In genomic region chr6:4860387-4860786, GRCh38 we compare ENCODE assay signal across 30 cellular contexts.
"Had no signal": no experiment of that assay in that cellular context is flagged by ENCODE, and none has a peak within 500 bp of the region (broad histone marks: within the 10 kb centered on the region; RNA-seq: fewer than 3 reads in every experiment).

No MANE protein-coding gene starts in this region.

- H3K4me3 ChIP-seq: ovary, psoas muscle, right lobe of liver, sigmoid colon, stomach, thoracic aorta, thyroid gland, transverse colon, upper lobe of left lung, vagina had no signal

- H3K27me3 Mint-ChIP-seq: naive thymus-derived CD8-positive, alpha-beta T cell; natural killer cell treated with Interleukin-12 subunit alpha and Interleukin-12 subunit beta and Interleukin-15 and Interleukin-18, amount 100 ng/mL, for 72 hours; progenitor cell of endocrine pancreas; stimulated activated naive B cell treated with anti-CD40 and anti-IgM and Interleukin-4, amounts not matched to agents 10 μg/mL and 1 μg/mL and 100 μg/mL, for 72 hours; stimulated activated naive CD8-positive, alpha-beta T cell treated with anti-CD3 and anti-CD28 coated beads, Interleukin-15, Interleukin-2, amounts not matched to agents 100 ng/mL and 50 ng/mL, for 24 hours had no signal

- H2AFZ ChIP-seq: parathyroid adenoma had no signal

- H3K36me3 Mint-ChIP-seq: stimulated activated effector memory CD8-positive, alpha-beta T cell treated with anti-CD3 and anti-CD28 coated beads, Interleukin-12 subunit alpha, Interleukin-12 subunit beta, amount 100 ng/mL, for 72 hours had no signal

- H3K9ac ChIP-seq: parathyroid adenoma had no signal

- H3K9me3 Mint-ChIP-seq: natural killer cell treated with Interleukin-12 subunit alpha and Interleukin-12 subunit beta and Interleukin-15 and Interleukin-18, amount 100 ng/mL, for 72 hours had no signal

- DNase-seq: naive thymus-derived CD8-positive, alpha-beta T cell; nephron progenitor cell; nucleus accumbens; ovary; posterior cingulate gyrus; psoas muscle; right cardiac atrium; right lobe of liver; sigmoid colon; small intestine; stimulated activated CD4-positive, alpha-beta T cell treated with anti-CD3 and anti-CD28 coated beads, Interleukin-15, amount 100 ng/mL, for 24 hours; stimulated activated CD4-positive, alpha-beta T cell treated with anti-CD3 and anti-CD28 coated beads, Interleukin-2, amount 100 ng/mL, for 24 hours; stimulated activated CD4-positive, alpha-beta T cell treated with anti-CD3 and anti-CD28 coated beads, Interleukin-2, amount 100 ng/mL, for 48 hours; stimulated activated CD4-positive, alpha-beta T cell treated with anti-CD3 and anti-CD28 coated beads, Interleukin-4, amount 100 ng/mL, for 24 hours; stimulated activated naive B cell treated with anti-CD40 and anti-IgM and Interleukin-4, amounts not matched to agents 10 μg/mL and 1 μg/mL and 100 μg/mL, for 72 hours; stimulated activated naive CD4-positive, alpha-beta T cell treated with Interleukin-2 at 50 U/mL for 16 hours; stomach; thyroid gland; transverse colon; upper lobe of left lung had no signal

- H3K27me3 ChIP-seq: neutrophil, ovary, right lobe of liver, sigmoid colon, stomach, thyroid gland, transverse colon, upper lobe of left lung, vagina had no signal

- FAIRE-seq: small intestine, urothelium cell line had no signal

- H3K27ac ChIP-seq: neutrophil, ovary, parathyroid adenoma, psoas muscle, right lobe of liver, sigmoid colon, stomach, thoracic aorta, thyroid gland, transverse colon, upper lobe of left lung, vagina had no signal

- H3K36me3 ChIP-seq: neutrophil, ovary, right lobe of liver, sigmoid colon, stomach, thoracic aorta, thyroid gland, transverse colon, upper lobe of left lung, vagina had no signal

- ATAC-seq: naive thymus-derived CD8-positive, alpha-beta T cell; natural killer cell treated with Interleukin-12 subunit alpha and Interleukin-12 subunit beta and Interleukin-15 and Interleukin-18, amount 100 ng/mL, for 72 hours; psoas muscle; right cardiac atrium; right lobe of liver; stimulated activated effector memory CD8-positive, alpha-beta T cell treated with anti-CD3 and anti-CD28 coated beads, Interleukin-12 subunit alpha, Interleukin-12 subunit beta, amount 100 ng/mL, for 72 hours; stimulated activated naive B cell treated with anti-CD40 and anti-IgM and Interleukin-4, amounts not matched to agents 10 μg/mL and 1 μg/mL and 100 μg/mL, for 72 hours had no signal

- H3K9me3 ChIP-seq: neutrophil, ovary, right lobe of liver, thoracic aorta, thyroid gland, transverse colon had no signal

- H3K27ac Mint-ChIP-seq: natural killer cell treated with Interleukin-12 subunit alpha and Interleukin-12 subunit beta and Interleukin-15 and Interleukin-18, amount 100 ng/mL, for 72 hours; nephron progenitor cell; progenitor cell of endocrine pancreas; stimulated activated effector memory CD8-positive, alpha-beta T cell treated with anti-CD3 and anti-CD28 coated beads, Interleukin-12 subunit alpha, Interleukin-12 subunit beta, amount 100 ng/mL, for 72 hours; stimulated activated naive B cell treated with anti-CD40 and anti-IgM and Interleukin-4, amounts not matched to agents 10 μg/mL and 1 μg/mL and 100 μg/mL, for 72 hours; stimulated activated naive CD8-positive, alpha-beta T cell treated with anti-CD3 and anti-CD28 coated beads, Interleukin-15, Interleukin-2, amounts not matched to agents 100 ng/mL and 50 ng/mL, for 24 hours had no signal

- H3K4me1 ChIP-seq: right lobe of liver, thyroid gland had no signal

- H3K4me3 Mint-ChIP-seq: naive thymus-derived CD8-positive, alpha-beta T cell; natural killer cell treated with Interleukin-12 subunit alpha and Interleukin-12 subunit beta and Interleukin-15 and Interleukin-18, amount 100 ng/mL, for 72 hours; nephron progenitor cell; neural crest cell; stimulated activated effector memory CD8-positive, alpha-beta T cell treated with anti-CD3 and anti-CD28 coated beads, Interleukin-12 subunit alpha, Interleukin-12 subunit beta, amount 100 ng/mL, for 72 hours; stimulated activated naive B cell treated with anti-CD40 and anti-IgM and Interleukin-4, amounts not matched to agents 10 μg/mL and 1 μg/mL and 100 μg/mL, for 72 hours; stimulated activated naive CD8-positive, alpha-beta T cell treated with anti-CD3 and anti-CD28 coated beads, Interleukin-15, Interleukin-2, amounts not matched to agents 100 ng/mL and 50 ng/mL, for 24 hours had no signal
